In the genomic region with DNA sequence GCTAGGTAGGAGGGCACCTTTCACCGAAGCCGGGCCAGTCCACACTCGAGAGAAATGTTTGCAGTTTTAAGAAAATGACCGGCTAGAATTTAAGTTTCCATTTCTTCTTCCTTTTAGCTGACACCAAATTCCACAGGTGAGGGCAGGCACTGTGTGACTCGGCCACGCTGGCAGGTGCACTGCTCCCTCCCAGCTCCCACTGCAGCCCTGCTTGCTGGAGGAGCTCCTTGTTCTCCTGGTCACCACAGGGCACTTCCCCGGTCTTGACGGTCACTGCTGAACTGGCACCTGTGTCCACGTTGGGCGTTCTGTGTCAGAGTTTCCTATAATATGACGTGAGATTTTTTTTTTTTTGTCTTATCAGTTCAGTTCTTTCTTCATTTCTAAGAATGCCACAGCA, we compare ENCODE assay signal across 27 cellular contexts. TPM values are rescaled to one million over a fixed set of nuclear protein-coding genes. Genes with fewer than 3 reads are reported as not detected.
"Had no signal": no experiment of that assay in that cellular context is flagged by ENCODE, and none has a peak within 500 bp of the region (broad histone marks: within the 10 kb centered on the region; RNA-seq: fewer than 3 reads in every experiment).

No MANE protein-coding gene starts in this region.

- H3K27ac ChIP-seq: body of pancreas, neutrophil, ovary, stomach had no signal

- ATAC-seq: activated CD8-positive, alpha-beta T cell treated with anti-CD3 and anti-CD28 coated beads, Interleukin-2, amount 10 ng/mL, durations not matched to agents 7 days and 5 days; left lobe of liver; SK-N-SH treated with all-trans-retinoic acid at 6 μM for 48 hours; stimulated activated memory B cell treated with anti-CD40 and anti-IgM and Interleukin-4, amounts not matched to agents 10 μg/mL and 1 μg/mL and 100 μg/mL, for 72 hours had no signal

- H3K4me3 ChIP-seq: body of pancreas, ovary, sigmoid colon, smooth muscle cell, stomach, tibial nerve had no signal

- H3K4me1 ChIP-seq: body of pancreas, sigmoid colon, stomach, tibial nerve had no signal

- H3K36me3 ChIP-seq: neutrophil, ovary, sigmoid colon, stomach, tibial nerve had no signal

- DNase-seq: activated B cell treated with CpG ODN at 0.5 μM for 24 hours; activated CD4-positive, alpha-beta T cell treated with anti-CD3 and anti-CD28 coated beads, Interleukin-2, amount 50 U/mL, for 1 hour; activated CD8-positive, alpha-beta T cell treated with anti-CD3 and anti-CD28 coated beads, Interleukin-2, amount 10 ng/mL, durations not matched to agents 7 days and 5 days; activated effector memory CD4-positive, alpha-beta T cell treated with Interleukin-2 at 50 U/mL for 16 hours; activated naive CD4-positive, alpha-beta T cell treated with Interleukin-2 at 50 U/mL for 16 hours; anterior cingulate cortex; body of pancreas; cortex of kidney; endodermal cell; kidney glomerular epithelial cell; ovary; retina; sigmoid colon; stimulated activated CD4-positive, alpha-beta T cell treated with anti-CD3 and anti-CD28 coated beads, Interleukin-1b, Interleukin-23, amount 100 ng/mL, for 48 hours; stimulated activated CD4-positive, alpha-beta T cell treated with anti-CD3 and anti-CD28 coated beads, Interleukin-4, amount 100 ng/mL, for 4 hours; stimulated activated CD8-positive, alpha-beta memory T cell treated with anti-CD3 and anti-CD28 coated beads, Interleukin-4, amount 100 ng/mL, for 48 hours; stomach; T-helper 2 cell had no signal

- H3K9me3 ChIP-seq: body of pancreas, neutrophil, ovary, sigmoid colon, stomach had no signal

- H3K27me3 ChIP-seq: body of pancreas, neutrophil, ovary, tibial nerve had no signal

RNA-seq across cellular contexts. Expression of gene KIF25, which starts 3.6 kb away (rescaled TPM):
- total RNA-seq: activated B cell treated with CpG ODN at 0.5 μM for 24 hours; activated CD8-positive, alpha-beta T cell treated with anti-CD3 and anti-CD28 coated beads, Interleukin-2, amount 10 ng/mL, durations not matched to agents 7 days and 5 days; lung microvascular endothelial cell; progenitor cell of endocrine pancreas; tibial nerve; urinary bladder had no signal
